8 cellular contexts compared by ENCODE assay signal in the genomic region with DNA sequence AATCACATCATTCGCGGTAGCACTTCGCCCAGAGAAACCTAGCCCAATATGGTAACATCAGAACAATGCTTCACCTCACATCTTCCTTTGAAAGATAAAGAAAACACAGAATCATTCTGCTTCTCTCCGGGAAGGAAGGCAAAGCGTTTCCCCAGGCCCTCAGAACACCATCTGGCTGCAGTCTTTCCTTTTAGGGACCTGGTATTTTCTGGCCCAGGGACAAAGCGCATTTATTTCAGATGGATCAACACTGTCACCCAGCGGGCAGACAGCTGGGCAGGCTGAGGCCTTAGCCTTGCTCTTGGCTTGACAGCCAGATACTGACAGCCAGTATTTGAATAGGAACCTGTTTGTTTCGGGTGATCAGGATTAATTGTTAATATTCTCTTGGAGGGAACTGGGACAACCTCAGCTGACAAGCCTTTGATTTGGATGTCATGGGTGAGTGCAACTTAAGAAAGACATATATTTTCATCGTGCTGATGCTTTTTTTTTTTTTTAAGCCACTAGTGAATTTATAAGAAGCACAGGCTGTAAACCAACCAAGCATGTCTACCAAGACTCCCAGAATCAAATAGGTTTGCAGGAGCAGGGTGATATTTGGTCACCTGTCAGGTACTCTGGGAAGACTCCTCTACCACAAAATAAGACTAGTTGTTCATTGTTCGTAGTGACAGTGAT.
DNase-seq lines count a peak whose midpoint lies in the region; ATAC-seq, FAIRE-seq and TF ChIP-seq lines count a peak whose summit lies in the region.

No MANE protein-coding gene starts in this region.

- no peaks in the 10 kb centered on the region for H3K4me1 ChIP-seq in CD4-positive, alpha-beta memory T cell (ENCODE audit: insufficient read depth, low read length)

- peak; percentile 95 for ATAC-seq in SK-N-SH treated with all-trans-retinoic acid at 6 μM for 48 hours
- no peak for ATAC-seq in activated naive CD4-positive, alpha-beta T cell treated with anti-CD3 and anti-CD28 coated beads, Interleukin-2, amount 50 U/mL, for 72 hours

- TF ChIP-seq CTCF in BJ (IDR thresholded peaks at IDR 0.05; ENCODE audit: insufficient read depth, low read depth, low read length) (peak; percentile 90), foreskin fibroblast (IDR thresholded peaks at IDR 0.05; ENCODE audit: low read depth, low read length) (peak; percentile 95), neural crest cell (conservative IDR thresholded peaks at IDR 0.05) (peak; percentile 79)

- POLR2A ChIA-PET in BJ (lab: Charles Lee), result interaction anchor here (0.5 to 0.7 kb wide), 2 partner anchors 222 to 283 kb away, joined by 3 to 5 read pairs; no protein-coding TSS in a partner anchor
- POLR2A ChIA-PET in CD4-positive, alpha-beta memory T cell (lab: Charles Lee; ENCODE audit: partially characterized antibody), result no interaction called here

- H3K27me3 ChIP-seq in BJ (ENCODE audit: control insufficient read depth, insufficient read depth, low read length) (no peaks in the 10 kb centered on the region), MG63 (no peaks in the 10 kb centered on the region)
- H3K27me3 ChIP-seq in CD4-positive, alpha-beta memory T cell (ENCODE audit: insufficient read depth, low read length), result no peaks in the 10 kb centered on the region

- H3K36me3 ChIP-seq in BJ (ENCODE audit: control insufficient read depth, insufficient read depth, low read length) (no peaks in the 10 kb centered on the region), MG63 (no peaks in the 10 kb centered on the region)
- H3K36me3 ChIP-seq in CD4-positive, alpha-beta memory T cell (ENCODE audit: insufficient read depth, low read length), result no peaks in the 10 kb centered on the region

- FAIRE-seq in H54 (lab: Jason Lieb, UNC), result no peak

- no peak overlapping the region for H3K4me3 ChIP-seq in BJ (ENCODE audit: low read depth, low read length)
- no peak overlapping the region for H3K4me3 ChIP-seq in MG63
- peak overlapping the region; percentile 7 to 19 for H3K4me3 ChIP-seq in foreskin fibroblast (ENCODE audit: low read depth in 1 of 2, low read length in 2 of 2)
- H3K4me3 ChIP-seq in CD4-positive, alpha-beta memory T cell (ENCODE audit: low read length in 2 of 2), result no peak overlapping the region

- H3K27me3 Mint-ChIP-seq in neural crest cell (ENCODE audit: low read depth), result peaks cover 2% of the 10 kb centered on the region
- peaks cover 0 to 2% of the 10 kb centered on the region in 2 donors for H3K27me3 Mint-ChIP-seq in CD4-positive, alpha-beta memory T cell

- H3K27ac ChIP-seq in CD4-positive, alpha-beta memory T cell (ENCODE audit: low read depth, low read length), result no peak overlapping the region

- no peaks in the 10 kb centered on the region for H3K36me3 Mint-ChIP-seq in neural crest cell (ENCODE audit: low read depth)
- no peaks in the 10 kb centered on the region for H3K36me3 Mint-ChIP-seq in CD4-positive, alpha-beta memory T cell
- H3K36me3 Mint-ChIP-seq in activated naive CD4-positive, alpha-beta T cell treated with anti-CD3 and anti-CD28 coated beads, Interleukin-2, amount 50 U/mL, for 72 hours, result no peaks in the 10 kb centered on the region

- H3K4me3 Mint-ChIP-seq in neural crest cell, result no peak overlapping the region
- H3K4me3 Mint-ChIP-seq in CD4-positive, alpha-beta memory T cell, result no peak overlapping the region

- CTCF ChIA-PET in BJ (lab: Yijun Ruan, JAX), result interaction anchor here (0.5 to 7.7 kb wide), 25 partner anchors 9 to 1202 kb away, joined by 3 to 53 read pairs (median 3); partner anchors contain the start of genes FGD6, METAP2 and VEZT
- CTCF ChIA-PET in CD4-positive, alpha-beta memory T cell (lab: Charles Lee; ENCODE audit: partially characterized antibody), result no interaction called here

- H3K4me1 Mint-ChIP-seq in neural crest cell, result peaks cover 15% of the 10 kb centered on the region
- H3K4me1 Mint-ChIP-seq in CD4-positive, alpha-beta memory T cell, result peaks cover 0 to 4% (median 2%) of the 10 kb centered on the region in 4 donors

- intact Hi-C loops in CD4-positive, alpha-beta memory T cell (cut with micrococcal nuclease), result no loop called here

- no peak for TF ChIP-seq POLR2A in H54 (IDR thresholded peaks at IDR 0.05; ENCODE audit: low read depth, low read length)

- no peaks in the 10 kb centered on the region for H3K9me3 Mint-ChIP-seq in neural crest cell
- peaks cover 0 to 7% (median 2%) of the 10 kb centered on the region in 8 donors for H3K9me3 Mint-ChIP-seq in CD4-positive, alpha-beta memory T cell
- peaks cover 3 to 5% of the 10 kb centered on the region in 2 donors for H3K9me3 Mint-ChIP-seq in activated naive CD4-positive, alpha-beta T cell treated with anti-CD3 and anti-CD28 coated beads, Interleukin-2, amount 50 U/mL, for 72 hours

- peaks cover 8% of the 10 kb centered on the region for H3K9me3 ChIP-seq in MG63
- no peaks in the 10 kb centered on the region for H3K9me3 ChIP-seq in CD4-positive, alpha-beta memory T cell (ENCODE audit: control insufficient read depth in 1 of 2, low read length in 2 of 2)

- peak overlapping the region; percentile 95 for H3K27ac Mint-ChIP-seq in neural crest cell (ENCODE audit: unreplicated experiment)
- peak overlapping the region in 1 of 7 donors; percentile 70 for H3K27ac Mint-ChIP-seq in CD4-positive, alpha-beta memory T cell
- H3K27ac Mint-ChIP-seq in activated naive CD4-positive, alpha-beta T cell treated with anti-CD3 and anti-CD28 coated beads, Interleukin-2, amount 50 U/mL, for 72 hours, result peak overlapping the region in 1 of 2 donors; percentile 43

- DNase-seq in BJ (ENCODE audit: low read depth), result peak; percentile 41
- peak; percentile 60 for DNase-seq in MG63
- peak; percentile 84 to 95 for DNase-seq in foreskin fibroblast
- peak; percentile 61 for DNase-seq in neural crest cell (ENCODE audit: low read depth, low spot score)
- no peak for DNase-seq in CD4-positive, alpha-beta memory T cell
- DNase-seq in H54 (ENCODE audit: insufficient read length, low spot score), result no peak
- DNase-seq in activated naive CD4-positive, alpha-beta T cell treated with anti-CD3 and anti-CD28 coated beads, Interleukin-2, amount 50 U/mL, for 72 hours (ENCODE audit: low spot score in 2 of 2), result no peak

TF ChIP-seq in SK-N-SH treated with all-trans-retinoic acid at 6 μM for 48 hours, 23 proteins besides CTCF, POLR2A, EP300 and RAD21:
- no peak for TF ChIP-seq GLIS3 (CRISPR knock-in tag; IDR thresholded peaks at IDR 0.05)
- TF ChIP-seq POU6F1 (CRISPR knock-in tag; IDR thresholded peaks at IDR 0.05; ENCODE audit: borderline replicate concordance, low read depth), result no peak
- no peak for TF ChIP-seq RARB (CRISPR knock-in tag; IDR thresholded peaks at IDR 0.05)
- TF ChIP-seq, protein P1, sequence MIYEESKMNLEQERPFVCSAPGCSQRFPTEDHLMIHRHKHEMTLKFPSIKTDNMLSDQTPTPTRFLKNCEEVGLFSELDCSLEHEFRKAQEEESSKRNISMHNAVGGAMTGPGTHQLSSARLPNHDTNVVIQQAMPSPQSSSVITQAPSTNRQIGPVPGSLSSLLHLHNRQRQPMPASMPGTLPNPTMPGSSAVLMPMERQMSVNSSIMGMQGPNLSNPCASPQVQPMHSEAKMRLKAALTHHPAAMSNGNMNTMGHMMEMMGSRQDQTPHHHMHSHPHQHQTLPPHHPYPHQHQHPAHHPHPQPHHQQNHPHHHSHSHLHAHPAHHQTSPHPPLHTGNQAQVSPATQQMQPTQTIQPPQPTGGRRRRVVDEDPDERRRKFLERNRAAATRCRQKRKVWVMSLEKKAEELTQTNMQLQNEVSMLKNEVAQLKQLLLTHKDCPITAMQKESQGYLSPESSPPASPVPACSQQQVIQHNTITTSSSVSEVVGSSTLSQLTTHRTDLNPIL (CRISPR knock-in tag; IDR thresholded peaks at IDR 0.05; ENCODE audit: low read depth), result no peak
- no peak for TF ChIP-seq OSR1 (CRISPR knock-in tag; IDR thresholded peaks at IDR 0.05)
- no peak for TF ChIP-seq ISL1 (CRISPR knock-in tag; IDR thresholded peaks at IDR 0.05)
- peak; percentile 69; the same call in 1 of the 2 replicates for TF ChIP-seq TCF4 (CRISPR knock-in tag; IDR thresholded peaks at IDR 0.05; ENCODE audit: borderline replicate concordance)
- no peak for TF ChIP-seq ZNF8 (CRISPR knock-in tag; IDR thresholded peaks at IDR 0.05)
- no peak for TF ChIP-seq CSDC2 (CRISPR knock-in tag; IDR thresholded peaks at IDR 0.05)

Comparison
In these comparisons a context has a peak if more than half of its experiments do, and no peak if none do; other contexts are left out.
1. DNase-seq: peak in BJ (single experiment), MG63 (single experiment), foreskin fibroblast (2 of 2) and neural crest cell (single experiment); none in CD4-positive, alpha-beta memory T cell (0 of 5), H54 (single experiment) and activated naive CD4-positive, alpha-beta T cell treated with anti-CD3 and anti-CD28 coated beads, Interleukin-2, amount 50 U/mL, for 72 hours (0 of 2).
2. H3K4me3 ChIP-seq: peak in foreskin fibroblast (2 of 2); none in BJ (single experiment), MG63 (single experiment) and CD4-positive, alpha-beta memory T cell (0 of 2).
3. Peak in every context shown above with its lines, with median percentiles within 50 percentile points of each other: CTCF ChIP-seq.